10 cellular contexts compared by ENCODE assay signal in the genomic region with DNA sequence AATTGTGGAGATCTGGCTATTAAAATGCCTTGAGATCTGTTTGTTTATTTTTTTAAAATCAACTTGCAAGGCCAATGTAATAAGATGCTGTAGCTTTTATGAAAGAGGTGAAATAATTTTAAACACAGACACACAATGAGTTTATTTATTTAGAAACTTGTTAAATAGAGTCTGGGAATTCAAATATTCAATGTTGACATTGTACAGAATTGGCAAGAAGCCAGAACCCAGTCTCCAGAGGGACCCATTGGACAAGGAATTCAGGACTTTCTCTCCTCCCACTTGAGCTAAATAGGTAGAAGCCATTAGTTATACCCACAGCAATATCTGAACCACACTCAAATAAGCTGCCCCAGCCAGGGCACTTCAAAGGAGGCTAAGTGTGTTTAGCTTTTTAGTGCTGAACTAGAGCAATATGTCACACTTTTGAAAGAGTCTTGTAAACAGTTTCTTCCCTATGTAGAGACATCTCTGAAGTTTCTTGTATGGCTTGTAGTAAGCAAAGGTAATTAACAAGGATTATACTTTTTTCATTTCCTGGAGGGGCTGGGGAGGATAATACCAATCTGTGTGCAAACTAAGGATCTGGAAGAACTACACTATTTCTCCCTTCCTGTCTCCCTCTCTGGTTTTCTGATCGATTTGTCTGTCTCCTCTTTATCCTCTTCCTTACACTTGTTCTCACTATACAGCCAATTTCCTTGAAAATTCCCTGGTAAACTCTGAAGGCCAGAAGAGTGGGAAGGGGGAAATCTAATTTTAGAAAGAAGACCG. TPM values are rescaled to one million over a fixed set of nuclear protein-coding genes. Genes with fewer than 3 reads are reported as not detected.
A peak's percentile ranks its signal among the peaks of the same experiment; 100 is the strongest.
DNase-seq lines count a peak whose midpoint lies in the region; ATAC-seq and TF ChIP-seq lines count a peak whose summit lies in the region.
"Had no signal": no experiment of that assay in that cellular context is flagged by ENCODE, and none has a peak within 500 bp of the region (broad histone marks: within the 10 kb centered on the region; RNA-seq: fewer than 3 reads in every experiment).

No MANE protein-coding gene starts in this region.

- H4K8ac ChIP-seq in mesendoderm (ENCODE audit: low read depth, low read length) = no peak overlapping the region

- no peaks in the 10 kb centered on the region for H3K36me3 ChIP-seq in KMS-11 (ENCODE audit: insufficient read depth)
- H3K36me3 ChIP-seq in left lung = no peaks in the 10 kb centered on the region
- no peaks in the 10 kb centered on the region for H3K36me3 ChIP-seq in mesendoderm (ENCODE audit: control insufficient read depth, insufficient read depth, low read length)
- H3K36me3 ChIP-seq in colonic mucosa = no peaks in the 10 kb centered on the region
- H3K36me3 ChIP-seq: SJSA1 had no signal

- no TSS peak for BruUV-seq in Calu3 (replicated peaks; lab: Mats Ljungman, UMichigan)

- no peak overlapping the region for H2BK5ac ChIP-seq in mesendoderm (ENCODE audit: low read length)

- no peaks in the 10 kb centered on the region for H3K9me3 ChIP-seq in left lung
- no peaks in the 10 kb centered on the region for H3K9me3 ChIP-seq in colonic mucosa
- H3K9me3 ChIP-seq: SJSA1 had no signal

- no peak overlapping the region for H3K23ac ChIP-seq in mesendoderm (ENCODE audit: low read length)

- no peaks in the 10 kb centered on the region for H3K27me3 ChIP-seq in KMS-11 (ENCODE audit: insufficient read depth, low read depth)
- peaks cover 36 to 76% of the 10 kb centered on the region in 2 donors for H3K27me3 ChIP-seq in left lung
- peaks cover 12% of the 10 kb centered on the region for H3K27me3 ChIP-seq in mesendoderm (ENCODE audit: insufficient read depth, low read length, poor library complexity)
- peaks cover 7% of the 10 kb centered on the region for H3K27me3 ChIP-seq in colonic mucosa

- no peak overlapping the region for H2BK120ac ChIP-seq in mesendoderm (ENCODE audit: low read depth, low read length)

- H3K27me3 Mint-ChIP-seq in Calu3 (ENCODE audit: unreplicated experiment) = no peaks in the 10 kb centered on the region

- H4K20me1 ChIP-seq in KMS-11 (ENCODE audit: insufficient read depth) = no peaks in the 10 kb centered on the region

- H3K9ac ChIP-seq in KMS-11 = no peak overlapping the region
- no peak overlapping the region for H3K9ac ChIP-seq in mesendoderm (ENCODE audit: low read length)
- no peak overlapping the region for H3K9ac ChIP-seq in colonic mucosa (ENCODE audit: low read depth in 2 of 2, low read length in 2 of 2)

- H3K4me1 ChIP-seq in KMS-11 (ENCODE audit: low read depth, poor library complexity, severe bottlenecking) (peaks cover 38% of the 10 kb centered on the region), left lung (peaks cover 5 to 33% of the 10 kb centered on the region in 2 donors), mesendoderm (ENCODE audit: control insufficient read depth, low read depth, low read length) (peaks cover 7% of the 10 kb centered on the region), colonic mucosa (no peaks in the 10 kb centered on the region)

- peaks cover 54% of the 10 kb centered on the region for H3K4me1 Mint-ChIP-seq in Calu3 (ENCODE audit: low read depth, unreplicated experiment)

- intact Hi-C loops in Calu3 (cut with micrococcal nuclease; ENCODE audit: unreplicated experiment) (loop anchor here (2.0 kb wide), 1 partner anchor 159 kb away; no protein-coding TSS in a partner anchor), left lung (cut with DNase I) (no loop called here), colonic mucosa (cut with DNase I) (no loop called here)

- peak; percentile 38 for ATAC-seq in left lung
- no peak for ATAC-seq in GM19395 (IDR thresholded peaks at IDR 0.05; ENCODE audit: unreplicated experiment)
- ATAC-seq in HG03280 (IDR thresholded peaks at IDR 0.05; ENCODE audit: unreplicated experiment) = no peak
- ATAC-seq: activated CD8-positive, alpha-beta T cell treated with anti-CD3 and anti-CD28 coated beads, Interleukin-2, amount 10 ng/mL, durations not matched to agents 7 days and 5 days had no signal

- H2AK5ac ChIP-seq in mesendoderm (ENCODE audit: low read length) = no peak overlapping the region

- no peak for TF ChIP-seq CTCF in Calu3 (IDR thresholded peaks at IDR 0.05; ENCODE audit: unreplicated experiment)
- no peak for TF ChIP-seq CTCF in KMS-11 (conservative IDR thresholded peaks at IDR 0.05; ENCODE audit: low read depth, low read length)
- TF ChIP-seq CTCF in left lung (IDR thresholded peaks at IDR 0.05) = no peak
- no peak for TF ChIP-seq CTCF in colonic mucosa (IDR thresholded peaks at IDR 0.05)

- H3K27ac Mint-ChIP-seq in Calu3 (ENCODE audit: unreplicated experiment) = peak overlapping the region; percentile 60
- H3K27ac Mint-ChIP-seq: activated CD8-positive, alpha-beta T cell treated with anti-CD3 and anti-CD28 coated beads, Interleukin-2, amount 10 ng/mL, durations not matched to agents 7 days and 5 days had no signal

- H3K79me2 ChIP-seq in KMS-11 (ENCODE audit: insufficient read depth, low read depth) (no peaks in the 10 kb centered on the region), mesendoderm (ENCODE audit: control insufficient read depth, insufficient read depth, low read length) (no peaks in the 10 kb centered on the region)

- peak overlapping the region; percentile 79 for H3K4me3 Mint-ChIP-seq in Calu3 (ENCODE audit: low read depth, unreplicated experiment)
- H3K4me3 Mint-ChIP-seq: activated CD8-positive, alpha-beta T cell treated with anti-CD3 and anti-CD28 coated beads, Interleukin-2, amount 10 ng/mL, durations not matched to agents 7 days and 5 days had no signal

- H3K79me1 ChIP-seq in mesendoderm (ENCODE audit: low read length) = no peaks in the 10 kb centered on the region

- WGBS in mesendoderm (ENCODE audit: extremely low coverage, insufficient coverage, low lambda C conversion rate) = no CpG with 5 or more reads among the region's 2 CpGs

- CTCF ChIA-PET in Calu3 (lab: Charles Lee) = interaction anchor here (1.1 to 2.5 kb wide), 5 partner anchors 8 to 508 kb away, joined by 3 to 12 read pairs (median 5); no protein-coding TSS in a partner anchor

- no peak overlapping the region for H2BK15ac ChIP-seq in mesendoderm (replicated peaks; ENCODE audit: low read depth)

- no peak overlapping the region for H3K4me3 ChIP-seq in KMS-11 (IDR thresholded peaks at IDR 0.05; ENCODE audit: insufficient read depth, low read depth, low read length)
- peak overlapping the region; percentile 5 to 24 for H3K4me3 ChIP-seq in left lung
- H3K4me3 ChIP-seq in mesendoderm (ENCODE audit: low read length) = no peak overlapping the region
- no peak overlapping the region for H3K4me3 ChIP-seq in colonic mucosa
- H3K4me3 ChIP-seq: SJSA1 had no signal

- no peak overlapping the region for H4K5ac ChIP-seq in mesendoderm (ENCODE audit: low read length)

- DNase-seq in Calu3 (peak; percentile 63), NCI-H748 (lab: John Stamatoyannopoulos, UW; ENCODE audit: unreplicated experiment) (peak; percentile 91), left lung (peak in 1 of 2 donors; percentile 43), mesendoderm (no peak), colonic mucosa (no peak)
- DNase-seq: activated CD8-positive, alpha-beta T cell treated with anti-CD3 and anti-CD28 coated beads, Interleukin-2, amount 10 ng/mL, durations not matched to agents 7 days and 5 days had no signal

- H3K9me3 Mint-ChIP-seq in Calu3 (ENCODE audit: low read depth, unreplicated experiment) = no peaks in the 10 kb centered on the region

- peaks cover 59% of the 10 kb centered on the region for H3K36me3 Mint-ChIP-seq in Calu3 (ENCODE audit: insufficient read depth, unreplicated experiment)

- no peak overlapping the region for H3K4ac ChIP-seq in mesendoderm (ENCODE audit: low read depth, low read length)

- H2AFZ ChIP-seq in KMS-11 (ENCODE audit: low read depth) = no peak overlapping the region

- H3K56ac ChIP-seq in mesendoderm (ENCODE audit: low read length) = no peak overlapping the region

- H3K18ac ChIP-seq in mesendoderm (ENCODE audit: low read length) = no peak overlapping the region

- H3K27ac ChIP-seq in KMS-11 (no peak overlapping the region), left lung (peak overlapping the region; percentile 88 to 90), mesendoderm (ENCODE audit: low read depth, low read length) (no peak overlapping the region), colonic mucosa (no peak overlapping the region)
- H3K27ac ChIP-seq: SJSA1 had no signal

- H3K4me2 ChIP-seq in KMS-11 (peak overlapping the region; percentile 72), mesendoderm (ENCODE audit: low read length) (no peak overlapping the region)

RNA-seq across cellular contexts. Expression of gene MECOM, which starts 6.0 kb away (rescaled TPM):
- total RNA-seq in Calu3 (2022) = 137 and 139 TPM in 2 replicates
- total RNA-seq in left lung = 10 to 100 TPM; 65.1 to 95.7 TPM
- 0.94 TPM for polyA plus RNA-seq in mesendoderm (2013, experiment 1 of 2)
- polyA plus RNA-seq in mesendoderm (2013, experiment 2 of 2) = 0.74 TPM
- total RNA-seq in colonic mucosa = 10 to 100 TPM; 81.0 to 88.1 TPM
- total RNA-seq: activated CD8-positive, alpha-beta T cell treated with anti-CD3 and anti-CD28 coated beads, Interleukin-2, amount 10 ng/mL, durations not matched to agents 7 days and 5 days had no signal

Comparison
In these comparisons a context has a peak if more than half of its experiments do, and no peak if none do; other contexts are left out.
1. DNase-seq: peak in Calu3 (single experiment) and NCI-H748 (single experiment); none in mesendoderm (single experiment) and colonic mucosa (single experiment).
2. H3K27ac ChIP-seq: peak in left lung (2 of 2); none in KMS-11 (single experiment), mesendoderm (single experiment) and colonic mucosa (single experiment).
3. H3K4me3 ChIP-seq: peak in left lung (2 of 2); none in KMS-11 (single experiment), mesendoderm (single experiment) and colonic mucosa (single experiment).